Comparison of ENCODE assay signal across 22 cellular contexts in the genomic region with DNA sequence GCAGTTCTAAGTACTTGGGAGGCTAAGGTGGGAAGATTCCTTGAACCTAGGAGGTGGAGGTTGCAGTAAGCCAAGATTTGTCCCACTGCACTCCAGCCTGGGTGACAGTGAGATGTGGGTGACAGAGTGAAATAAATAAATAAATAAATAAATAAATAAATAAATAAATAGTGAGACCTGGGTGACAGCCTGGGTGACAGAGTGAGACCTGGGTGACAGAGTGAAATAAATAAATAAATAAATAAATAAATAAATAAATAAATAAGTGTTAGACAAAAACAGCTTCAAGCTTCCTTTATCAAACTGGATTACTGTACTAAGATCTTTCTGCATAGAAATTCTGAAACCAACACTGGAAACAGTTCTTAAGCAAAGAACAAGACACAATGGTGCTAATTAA.
"Had no signal": no experiment of that assay in that cellular context is flagged by ENCODE, and none has a peak within 500 bp of the region (broad histone marks: within the 10 kb centered on the region; RNA-seq: fewer than 3 reads in every experiment).

No MANE protein-coding gene starts in this region.

- H3K27me3 ChIP-seq: brain microvascular endothelial cell, dorsolateral prefrontal cortex, heart left ventricle had no signal

- ATAC-seq: activated naive CD4-positive, alpha-beta T cell treated with anti-CD3 and anti-CD28 coated beads, Interleukin-2, amount 50 U/mL, for 72 hours; activated T-cell treated with anti-CD3 and anti-CD28 coated beads, Interleukin-2, amount 50 U/mL, for 72 hours; WTC11 had no signal

- H3K36me3 ChIP-seq: brain microvascular endothelial cell, heart left ventricle had no signal

- H3K27ac ChIP-seq: brain microvascular endothelial cell, coronary artery, heart left ventricle had no signal

- DNase-seq: activated CD4-positive, alpha-beta memory T cell treated with anti-CD3 and anti-CD28 coated beads, Interleukin-2, amount 10 ng/mL, durations not matched to agents 7 days and 5 days; activated CD4-positive, alpha-beta T cell treated with anti-CD3 and anti-CD28 coated beads for 1 hour; activated CD4-positive, alpha-beta T cell treated with anti-CD3 and anti-CD28 coated beads for 4 hours; activated CD4-positive, alpha-beta T cell treated with anti-CD3 and anti-CD28 coated beads, Interleukin-2, amount 10 ng/mL, durations not matched to agents 7 days and 5 days; activated CD4-positive, alpha-beta T cell treated with anti-CD3 and anti-CD28 coated beads, Interleukin-2, amount 50 U/mL, for 4 hours; activated CD8-positive, alpha-beta memory T cell treated with anti-CD3 and anti-CD28 coated beads, Interleukin-2, amount 50 U/mL, for 48 hours; activated gamma-delta T cell; activated naive CD4-positive, alpha-beta T cell; activated naive CD4-positive, alpha-beta T cell treated with anti-CD3 and anti-CD28 coated beads, Interleukin-2, amount 10 ng/mL, durations not matched to agents 7 days and 5 days; activated naive CD8-positive, alpha-beta T cell treated with anti-CD3 and anti-CD28 coated beads, Interleukin-2, amount 10 ng/mL, durations not matched to agents 7 days and 5 days; activated T-cell treated with anti-CD3 and anti-CD28 coated beads for 4 hours; activated T-cell treated with anti-CD3 and anti-CD28 coated beads, Interleukin-2, amount 50 U/mL, for 24 hours; activated T-cell treated with anti-CD3 and anti-CD28 coated beads, Interleukin-2, amount 50 U/mL, for 72 hours; dorsolateral prefrontal cortex; effector memory CD4-positive, alpha-beta T cell; endodermal cell; glutamatergic neuron; heart left ventricle had no signal

- H3K4me3 ChIP-seq: coronary artery, dorsolateral prefrontal cortex, heart left ventricle had no signal
